ENCODE assay signal across 19 cellular contexts in genomic region chr17:18919963-18920362, GRCh38. TPM values are rescaled to one million over a fixed set of nuclear protein-coding genes. Genes with fewer than 3 reads are reported as not detected.
DNase-seq lines count a peak whose midpoint lies in the region; ATAC-seq, FAIRE-seq and TF ChIP-seq lines count a peak whose summit lies in the region.
"Had no signal": no experiment of that assay in that cellular context is flagged by ENCODE, and none has a peak within 500 bp of the region (broad histone marks: within the 10 kb centered on the region; RNA-seq: fewer than 3 reads in every experiment).

No MANE protein-coding gene starts in this region.

- no peak for FAIRE-seq in GM12878 (lab: Jason Lieb, UNC)
- FAIRE-seq: K562 had no signal

- H4K20me1 ChIP-seq in Karpas-422 (ENCODE audit: insufficient read depth, low read depth, low read length) (no peaks in the 10 kb centered on the region), GM12878 (ENCODE audit: control insufficient read depth, insufficient read depth) (no peaks in the 10 kb centered on the region)

- H3K9me3 ChIP-seq in Karpas-422 (ENCODE audit: low read length): no peaks in the 10 kb centered on the region
- H3K9me3 ChIP-seq in GM12878 (replicated peaks; ENCODE audit: control insufficient read depth, insufficient read depth, low read length): no peaks in the 10 kb centered on the region
- H3K9me3 ChIP-seq in vagina: no peaks in the 10 kb centered on the region
- H3K9me3 ChIP-seq: SJSA1, thyroid gland had no signal

- SMC1A ChIA-PET in GM12878 (lab: Charles Lee; ENCODE audit: uncharacterized antibody, unreplicated experiment): interaction anchor here (0.9 to 2.0 kb wide), 4 partner anchors 10 to 61 kb away, joined by 3 to 5 read pairs (median 4); no protein-coding TSS in a partner anchor

- no peak for TF ChIP-seq EP300 in GM12878 (IDR thresholded peaks at IDR 0.05; ENCODE audit: borderline replicate concordance in 1 of 2, control insufficient read depth in 1 of 2, low read depth in 2 of 2, low read length in 2 of 2)

- H3K27ac Mint-ChIP-seq in T-helper 1 cell treated with Interleukin-12 subunit alpha and Interleukin-12 subunit beta and Interleukin-4 antibody, amounts not matched to agents 30 μg/mL and 1 μg/mL, for 36 hours: peak overlapping the region; percentile 41
- H3K27ac Mint-ChIP-seq in osteocyte (ENCODE audit: unreplicated experiment): peak overlapping the region; percentile 55

- BruUV-seq in GM12878 (replicated peaks; lab: Mats Ljungman, UMichigan): no TSS peak

- H3K4me2 ChIP-seq in Karpas-422 (ENCODE audit: low read depth, low read length, poor library complexity, severe bottlenecking) (peak overlapping the region; percentile 71), GM12878 (ENCODE audit: control insufficient read depth, insufficient read depth) (peak overlapping the region; percentile 68; the same call in 1 of the 2 replicates)

- H3K4me3 Mint-ChIP-seq in T-helper 1 cell treated with Interleukin-12 subunit alpha and Interleukin-12 subunit beta and Interleukin-4 antibody, amounts not matched to agents 30 μg/mL and 1 μg/mL, for 36 hours: no peak overlapping the region
- H3K4me3 Mint-ChIP-seq in osteocyte (ENCODE audit: unreplicated experiment): no peak overlapping the region
- H3K4me3 Mint-ChIP-seq: brain had no signal

- H3K27ac ChIP-seq in Karpas-422 (ENCODE audit: low read length): peak overlapping the region; percentile 95
- H3K27ac ChIP-seq in GM12878 (ENCODE audit: control insufficient read depth, insufficient read depth): peak overlapping the region; percentile 98
- H3K27ac ChIP-seq in vagina: no peak overlapping the region
- H3K27ac ChIP-seq: 22Rv1, foreskin keratinocyte, SJSA1 had no signal

- intact Hi-C loops in GM12878 (cut with micrococcal nuclease; ENCODE audit: unreplicated experiment): no loop called here
- intact Hi-C loops in vagina (cut with DNase I): no loop called here

- no peaks in the 10 kb centered on the region for H3K9me2 ChIP-seq in Karpas-422 (replicated peaks; ENCODE audit: insufficient read depth, low read length)

- H3K4me3 ChIP-seq in Karpas-422 (ENCODE audit: low read length) (no peak overlapping the region), GM12878 (no peak overlapping the region; the same call in 1 of the 2 replicates), vagina (no peak overlapping the region)
- H3K4me3 ChIP-seq: K562, SJSA1, thyroid gland had no signal

- H3K27me3 ChIP-seq in Karpas-422 (ENCODE audit: low read length): no peaks in the 10 kb centered on the region
- no peaks in the 10 kb centered on the region for H3K27me3 ChIP-seq in GM12878 (replicated peaks in 1 of 2; ENCODE audit: control insufficient read depth in 2 of 2, insufficient read depth in 2 of 2, low read length in 1 of 2)
- H3K27me3 ChIP-seq in vagina: no peaks in the 10 kb centered on the region
- H3K27me3 ChIP-seq: foreskin keratinocyte, SJSA1, thyroid gland had no signal

- CTCF ChIA-PET in GM12878 (lab: Yijun Ruan, JAX): interaction anchor here (0.7 kb wide), 1 partner anchor 16 kb away, joined by 3 read pairs; no protein-coding TSS in a partner anchor

- TF ChIP-seq CTCF in GM12878 (IDR thresholded peaks at IDR 0.05 in 2 of 3, conservative IDR thresholded peaks at IDR 0.05 in 1 of 3; ENCODE audit: control insufficient read depth in 2 of 3, extremely low read depth in 1 of 3, insufficient read depth in 1 of 3, low read depth in 3 of 3, low read length in 3 of 3) (no peak), osteocyte (IDR thresholded peaks at IDR 0.05) (no peak), vagina (IDR thresholded peaks at IDR 0.05) (no peak)

- RAD21 ChIA-PET in GM12878 (lab: Charles Lee; ENCODE audit: unreplicated experiment): interaction anchor here (1.2 to 1.4 kb wide), 3 partner anchors 19 to 61 kb away, joined by 3 to 7 read pairs (median 4); no protein-coding TSS in a partner anchor

- TF ChIP-seq POLR2A in GM12878 (IDR thresholded peaks at IDR 0.05; ENCODE audit: low read depth, low read length): no peak
- no peak for TF ChIP-seq POLR2A in vagina (IDR thresholded peaks at IDR 0.05)

- H3K79me2 ChIP-seq in Karpas-422 (ENCODE audit: low read length): peaks cover 54% of the 10 kb centered on the region
- H3K79me2 ChIP-seq in GM12878 (ENCODE audit: control insufficient read depth, insufficient read depth, low read length): peaks cover 20% of the 10 kb centered on the region

- H2AFZ ChIP-seq in Karpas-422 (ENCODE audit: low read length): no peak overlapping the region
- no peak overlapping the region for H2AFZ ChIP-seq in GM12878 (ENCODE audit: control insufficient read depth, low read depth, low read length)

- peaks cover 30% of the 10 kb centered on the region for H3K36me3 Mint-ChIP-seq in T-helper 1 cell treated with Interleukin-12 subunit alpha and Interleukin-12 subunit beta and Interleukin-4 antibody, amounts not matched to agents 30 μg/mL and 1 μg/mL, for 36 hours (ENCODE audit: low read depth)
- H3K36me3 Mint-ChIP-seq in osteocyte (ENCODE audit: unreplicated experiment): peaks cover 28% of the 10 kb centered on the region

- POLR2A ChIA-PET in GM12878 (lab: Charles Lee): interaction anchor here (1.0 kb wide), 1 partner anchor 70 kb away, joined by 3 read pairs; no protein-coding TSS in a partner anchor

- in situ Hi-C loops in GM12878 (cut with MboI): loop anchor here (5.0 to 25.0 kb wide), 2 partner anchors 63 to 1933 kb away; partner anchors contain the start of gene PRPSAP2

- H3K36me3 ChIP-seq in Karpas-422 (ENCODE audit: insufficient read depth, low read length): peaks cover 28% of the 10 kb centered on the region
- peaks cover 12 to 15% of the 10 kb centered on the region in 2 experiments; a peak in 3 of 4 replicates for H3K36me3 ChIP-seq in GM12878 (ENCODE audit: control insufficient read depth in 2 of 2, insufficient read depth in 2 of 2, low read length in 1 of 2)
- peaks cover 0 to 5% of the 10 kb centered on the region in 2 donors for H3K36me3 ChIP-seq in vagina

- 43% methylated on average over 5 of the region's 6 CpGs for WGBS in GM12878 (ENCODE audit: insufficient coverage, insufficient replicate concordance, low lambda C conversion rate, missing lambda C conversion rate)

- TF ChIP-seq RAD21 in GM12878 (IDR thresholded peaks at IDR 0.05; ENCODE audit: insufficient read depth, low read depth, low read length): no peak

- peak overlapping the region; percentile 51 for H3K9ac ChIP-seq in Karpas-422 (ENCODE audit: low read length)
- peak overlapping the region; percentile 30 for H3K9ac ChIP-seq in GM12878 (ENCODE audit: control insufficient read depth, insufficient read depth, low read length)

- no peak for ATAC-seq in GM12878
- no peak for ATAC-seq in HG03095 (IDR thresholded peaks at IDR 0.05; ENCODE audit: unreplicated experiment)
- ATAC-seq: activated CD4-positive, CD25-positive, alpha-beta regulatory T cell treated with anti-CD3 and anti-CD28 coated beads, Interleukin-2, amount 50 U/mL, for 24 hours; foreskin keratinocyte; K562 had no signal

- no peaks in the 10 kb centered on the region for H3K9me3 Mint-ChIP-seq in T-helper 1 cell treated with Interleukin-12 subunit alpha and Interleukin-12 subunit beta and Interleukin-4 antibody, amounts not matched to agents 30 μg/mL and 1 μg/mL, for 36 hours
- H3K9me3 Mint-ChIP-seq in osteocyte (ENCODE audit: unreplicated experiment): no peaks in the 10 kb centered on the region
- H3K9me3 Mint-ChIP-seq: brain had no signal

- H3K4me1 ChIP-seq in Karpas-422 (ENCODE audit: low read length): peaks cover 78% of the 10 kb centered on the region
- peaks cover 28% of the 10 kb centered on the region for H3K4me1 ChIP-seq in GM12878 (ENCODE audit: control insufficient read depth, insufficient read depth, low read length)
- H3K4me1 ChIP-seq in vagina: peaks cover 23% of the 10 kb centered on the region

- DNase-seq in T-helper 1 cell (no peak), Karpas-422 (peak; percentile 50), GM12878 (ENCODE audit: low read depth, low spot score) (no peak), osteocyte (ENCODE audit: extremely low spot score, unreplicated experiment) (no peak), vagina (ENCODE audit: extremely low spot score in 2 of 2) (no peak), NCI-H524 (lab: John Stamatoyannopoulos, UW) (no peak)
- DNase-seq: DMS 273 treated with DMSO at 0.1 percent for 48 hours; effector CD8-positive, alpha-beta T cell; foreskin keratinocyte; NCI-H1694 treated with DMSO at 0.1 percent for 48 hours; NCI-H774; thyroid gland had no signal

- peaks cover 44% of the 10 kb centered on the region for H3K4me1 Mint-ChIP-seq in T-helper 1 cell treated with Interleukin-12 subunit alpha and Interleukin-12 subunit beta and Interleukin-4 antibody, amounts not matched to agents 30 μg/mL and 1 μg/mL, for 36 hours (ENCODE audit: low read depth)
- peaks cover 18% of the 10 kb centered on the region for H3K4me1 Mint-ChIP-seq in osteocyte (ENCODE audit: unreplicated experiment)

- no peaks in the 10 kb centered on the region for H3K27me3 Mint-ChIP-seq in T-helper 1 cell treated with Interleukin-12 subunit alpha and Interleukin-12 subunit beta and Interleukin-4 antibody, amounts not matched to agents 30 μg/mL and 1 μg/mL, for 36 hours (ENCODE audit: low read depth)
- H3K27me3 Mint-ChIP-seq in osteocyte (ENCODE audit: unreplicated experiment): no peaks in the 10 kb centered on the region
- H3K27me3 Mint-ChIP-seq: brain had no signal

RNA-seq across cellular contexts. Expression of gene SLC5A10, which starts 32.0 kb away (rescaled TPM):
- total RNA-seq in Karpas-422 (2014; rRNA removed; shearing (Covaris generic); ENCODE audit: low replicate concordance): not detected in 2 replicates
- total RNA-seq in GM12878 (2013; cell fraction: nucleolus; rRNA removed): not detected in 2 replicates
- total RNA-seq in GM12878 (2014; rRNA removed) (under 0.01 TPM in 1 of 2 replicates, not detected in the other), GM12878 (2014; rRNA removed; fragmentation: Illumina TruSeq; extraction: Trizol) (not detected in 2 replicates), GM12878 (2021) (not detected in 2 replicates), osteocyte (not detected in 2 replicates), vagina (not detected)
- 0.47 TPM for polyA plus RNA-seq in GM12878 (2011; ENCODE audit: low read depth)
- polyA plus RNA-seq in GM12878 (2011; rRNA removed) (not detected in 2 replicates), GM12878 (2014; fragmentation: Illumina TruSeq; extraction: Trizol) (not detected in 2 replicates), GM12878 (2014; fragmentation: Nextera tagmentation; extraction: Ambion mirVana) (under 1 TPM; 0.03 to 0.18 TPM), GM12878 (2014; rRNA removed) (0.03 and 0.13 TPM in 2 replicates), GM12878 (2016; fragmentation: Nextera tagmentation; extraction: Ambion mirVana) (under 1 TPM; 0.07 to 0.08 TPM)
- polyA plus RNA-seq in GM12878 (2011; cell fraction: cytosol; rRNA removed): not detected in 2 replicates
- polyA plus RNA-seq in GM12878 (2011; cell fraction: nucleus; rRNA removed): not detected in 2 replicates
- polyA plus RNA-seq in GM12878 (2012): 1.5 and 1.6 TPM in 2 replicates
- not detected in 2 replicates for polyA minus RNA-seq in GM12878 (2011; rRNA and poly(A)+ RNA removed)
- not detected in 2 replicates for polyA minus RNA-seq in GM12878 (2011; cell fraction: cytosol; rRNA and poly(A)+ RNA removed)
- polyA minus RNA-seq in GM12878 (2011; cell fraction: nucleus; rRNA and poly(A)+ RNA removed): not detected in 2 replicates
- total RNA-seq: foreskin keratinocyte, thyroid gland had no signal
